12 cellular contexts compared by ENCODE assay signal in the genomic region with DNA sequence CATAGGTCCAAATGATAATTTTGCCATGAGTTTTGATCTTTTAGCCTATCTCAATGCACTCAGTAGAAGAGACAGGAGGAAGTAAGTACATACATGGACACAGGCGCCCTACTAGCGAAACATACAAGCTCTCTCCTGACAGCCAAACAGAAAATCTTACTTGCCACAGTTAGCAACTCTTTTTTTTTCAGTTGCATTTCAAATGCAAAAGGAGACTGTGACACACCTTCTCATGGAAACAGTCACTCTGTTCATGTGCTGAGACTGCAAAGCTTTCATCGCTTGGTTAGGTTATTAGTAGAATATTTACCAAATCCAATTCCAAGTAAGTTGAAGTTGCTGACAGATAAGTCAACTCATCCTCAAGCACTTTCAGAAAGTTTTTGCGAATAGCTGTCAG.
A peak's percentile ranks its signal among the peaks of the same experiment; 100 is the strongest.
DNase-seq lines count a peak whose midpoint lies in the region; ATAC-seq, FAIRE-seq and TF ChIP-seq lines count a peak whose summit lies in the region.
"Had no signal": no experiment of that assay in that cellular context is flagged by ENCODE, and none has a peak within 500 bp of the region (broad histone marks: within the 10 kb centered on the region; RNA-seq: fewer than 3 reads in every experiment).

No MANE protein-coding gene starts in this region.

- DNase-seq in GM12891 (ENCODE audit: insufficient read length, low spot score): no peak
- DNase-seq in activated naive CD4-positive, alpha-beta T cell treated with anti-CD3 and anti-CD28 coated beads, Interleukin-2, amount 50 U/mL, for 72 hours (ENCODE audit: low spot score in 2 of 2): no peak
- DNase-seq in dorsolateral prefrontal cortex: no peak
- no peak for DNase-seq in HUDEP-2 (lab: John Stamatoyannopoulos, UW; ENCODE audit: unreplicated experiment in 76 of 76)
- no peak for DNase-seq in NCI-H2171 treated with DMSO at 0.1 percent for 48 hours (lab: John Stamatoyannopoulos, UW)
- no peak for DNase-seq in left ventricle myocardium superior
- DNase-seq: foreskin melanocyte, H9, NCI-H1417 treated with DMSO at 0.1 percent for 48 hours had no signal

- intact Hi-C loops in dorsolateral prefrontal cortex (cut with DNase I): no loop called here
- intact Hi-C loops in left ventricle myocardium superior (cut with micrococcal nuclease): no loop called here

- H3K27me3 ChIP-seq in dorsolateral prefrontal cortex: no peaks in the 10 kb centered on the region
- H3K27me3 ChIP-seq: neutrophil had no signal

- peak; percentile 36 for ATAC-seq in GM19463 (IDR thresholded peaks at IDR 0.05; ENCODE audit: unreplicated experiment)
- peak; percentile 50 for ATAC-seq in HG03095 (IDR thresholded peaks at IDR 0.05; ENCODE audit: unreplicated experiment)
- peak; percentile 44 to 67 for ATAC-seq in activated naive CD4-positive, alpha-beta T cell treated with anti-CD3 and anti-CD28 coated beads, Interleukin-2, amount 50 U/mL, for 72 hours
- ATAC-seq in left ventricle myocardium superior: no peak

- H3K27ac Mint-ChIP-seq in activated naive CD4-positive, alpha-beta T cell treated with anti-CD3 and anti-CD28 coated beads, Interleukin-2, amount 50 U/mL, for 72 hours: peak overlapping the region; percentile 82 to 85
- H3K27ac Mint-ChIP-seq: H9 had no signal

- H3K4me3 ChIP-seq in dorsolateral prefrontal cortex: no peak overlapping the region

- FAIRE-seq in GM12891 (lab: Jason Lieb, UNC): peak; percentile 75

- TF ChIP-seq CTCF in dorsolateral prefrontal cortex (IDR thresholded peaks at IDR 0.05 in 54 of 56, conservative IDR thresholded peaks at IDR 0.05 in 2 of 56; ENCODE audit: low read depth in 1 of 56, partially characterized antibody in 56 of 56): no peak

- H3K27ac ChIP-seq in dorsolateral prefrontal cortex: no peak overlapping the region
- H3K27ac ChIP-seq: neutrophil had no signal

- H3K36me3 Mint-ChIP-seq in activated naive CD4-positive, alpha-beta T cell treated with anti-CD3 and anti-CD28 coated beads, Interleukin-2, amount 50 U/mL, for 72 hours: no peaks in the 10 kb centered on the region

- no peaks in the 10 kb centered on the region for H3K9me3 Mint-ChIP-seq in activated naive CD4-positive, alpha-beta T cell treated with anti-CD3 and anti-CD28 coated beads, Interleukin-2, amount 50 U/mL, for 72 hours
- H3K9me3 Mint-ChIP-seq: H9 had no signal

- TF ChIP-seq POLR2A in GM12891 (IDR thresholded peaks at IDR 0.05; ENCODE audit: low read depth, low read length): no peak

TF ChIP-seq in GM12891, 5 proteins besides CTCF, POLR2A, EP300 and RAD21:
- TF ChIP-seq TAF1 (IDR thresholded peaks at IDR 0.05; ENCODE audit: low read depth, low read length): no peak
- TF ChIP-seq POLR2AphosphoS5 (IDR thresholded peaks at IDR 0.05; ENCODE audit: low read depth, low read length): no peak
- no peak for TF ChIP-seq PAX5 (IDR thresholded peaks at IDR 0.05; ENCODE audit: insufficient read depth, low read length, severe bottlenecking)
- no peak for TF ChIP-seq SPI1 (IDR thresholded peaks at IDR 0.05; ENCODE audit: low read depth, low read length)
- no peak for TF ChIP-seq POU2F2 (IDR thresholded peaks at IDR 0.05; ENCODE audit: low read depth, low read length)
TF ChIP-seq in GM12891: peak in this region for 0.
